29 cellular contexts compared by ENCODE assay signal in genomic region chr5:35679351-35679750, GRCh38.
DNase-seq lines count a peak whose midpoint lies in the region; ATAC-seq, FAIRE-seq and TF ChIP-seq lines count a peak whose summit lies in the region.
"Had no signal": no experiment of that assay in that cellular context is flagged by ENCODE, and none has a peak within 500 bp of the region (broad histone marks: within the 10 kb centered on the region; RNA-seq: fewer than 3 reads in every experiment).

No MANE protein-coding gene starts in this region.

- CTCF ChIA-PET in activated CD8-positive, alpha-beta T cell treated with anti-CD3 and anti-CD28 coated beads, Interleukin-2, amount 10 ng/mL, durations not matched to agents 7 days and 5 days (lab: Charles Lee) = interaction anchor here (1.1 kb wide), 1 partner anchor 28 kb away, joined by 5 read pairs; no protein-coding TSS in a partner anchor
- CTCF ChIA-PET in activated CD8-positive, alpha-beta T cell treated with anti-CD3 and anti-CD28 coated beads for 36 hours (lab: Charles Lee) = no interaction called here

- no peaks in the 10 kb centered on the region for H3K27me3 Mint-ChIP-seq in activated CD8-positive, alpha-beta T cell treated with anti-CD3 and anti-CD28 coated beads, Interleukin-2, amount 10 ng/mL, durations not matched to agents 7 days and 5 days (ENCODE audit: low read depth)
- H3K27me3 Mint-ChIP-seq in activated CD8-positive, alpha-beta T cell treated with anti-CD3 and anti-CD28 coated beads for 36 hours = no peaks in the 10 kb centered on the region
- H3K27me3 Mint-ChIP-seq in activated naive CD8-positive, alpha-beta T cell treated with anti-CD3 and anti-CD28 coated beads for 36 hours = no peaks in the 10 kb centered on the region
- H3K27me3 Mint-ChIP-seq in neural crest cell (ENCODE audit: low read depth) = no peaks in the 10 kb centered on the region
- H3K27me3 Mint-ChIP-seq: activated CD4-positive, alpha-beta memory T cell treated with anti-CD3 and anti-CD28 coated beads, Interleukin-2, amount 10 ng/mL, durations not matched to agents 7 days and 5 days; B cell; IgD-negative memory B cell had no signal

- peak overlapping the region in 1 of 5 donors; percentile 42 for H3K27ac ChIP-seq in adrenal gland
- H3K27ac ChIP-seq: PC-9, stomach, thyroid gland had no signal

- no peak for DNase-seq in activated CD8-positive, alpha-beta T cell treated with anti-CD3 and anti-CD28 coated beads, Interleukin-2, amount 10 ng/mL, durations not matched to agents 7 days and 5 days
- DNase-seq in activated CD8-positive, alpha-beta T cell treated with anti-CD3 and anti-CD28 coated beads for 36 hours = no peak
- DNase-seq in HFF-Myc (ENCODE audit: extremely low read depth, low read depth) (peak; percentile 17), neural crest cell (ENCODE audit: low read depth, low spot score) (no peak), GM19239 (ENCODE audit: insufficient read length, low spot score) (no peak), adrenal gland (no peak)
- no peak for DNase-seq in activated naive CD8-positive, alpha-beta T cell treated with anti-CD3 and anti-CD28 coated beads for 36 hours
- DNase-seq: activated CD4-positive, alpha-beta memory T cell treated with anti-CD3 and anti-CD28 coated beads, Interleukin-2, amount 10 ng/mL, durations not matched to agents 7 days and 5 days; activated effector memory CD4-positive, alpha-beta T cell treated with anti-CD3 and anti-CD28 coated beads, Interleukin-2, amount 50 U/mL, for 16 hours; amniotic stem cell; COR-L47; kidney; NCI-H1092 treated with DMSO at 0.1 percent for 48 hours; NCI-H187 treated with DMSO at 0.1 percent for 48 hours; NCI-H2171 treated with DMSO at 0.1 percent for 48 hours; NCI-H510A treated with DMSO at 0.1 percent for 48 hours; occipital lobe; PC-9; SHP77 treated with DMSO at 0.1 percent for 48 hours; stomach; thyroid gland had no signal

- H3K36me3 Mint-ChIP-seq in activated CD8-positive, alpha-beta T cell treated with anti-CD3 and anti-CD28 coated beads, Interleukin-2, amount 10 ng/mL, durations not matched to agents 7 days and 5 days (ENCODE audit: low read depth) = peaks cover 2% of the 10 kb centered on the region
- peaks cover 6% of the 10 kb centered on the region for H3K36me3 Mint-ChIP-seq in activated CD8-positive, alpha-beta T cell treated with anti-CD3 and anti-CD28 coated beads for 36 hours (ENCODE audit: low read depth)
- H3K36me3 Mint-ChIP-seq in activated naive CD8-positive, alpha-beta T cell treated with anti-CD3 and anti-CD28 coated beads for 36 hours = peaks cover 3% of the 10 kb centered on the region
- H3K36me3 Mint-ChIP-seq in neural crest cell (ENCODE audit: low read depth) = no peaks in the 10 kb centered on the region
- H3K36me3 Mint-ChIP-seq: IgD-negative memory B cell had no signal

- ATAC-seq in activated CD8-positive, alpha-beta T cell treated with anti-CD3 and anti-CD28 coated beads, Interleukin-2, amount 10 ng/mL, durations not matched to agents 7 days and 5 days = peak; percentile 27
- ATAC-seq in activated CD8-positive, alpha-beta T cell treated with anti-CD3 and anti-CD28 coated beads for 36 hours = no peak
- no peak for ATAC-seq in GM19397 (IDR thresholded peaks at IDR 0.05; ENCODE audit: unreplicated experiment)
- ATAC-seq: activated CD4-positive, CD25-positive, alpha-beta regulatory T cell treated with anti-CD3 and anti-CD28 coated beads, Interleukin-2, amount 50 U/mL, for 24 hours had no signal

- H3K4me3 ChIP-seq in HFF-Myc (replicated peaks; ENCODE audit: low read depth, low read length) (no peak overlapping the region), adrenal gland (no peak overlapping the region)
- H3K4me3 ChIP-seq: PC-9, stomach, thyroid gland had no signal

- no peak for FAIRE-seq in GM19239 (lab: Jason Lieb, UNC)
- FAIRE-seq: A204.1, GM12892, H54, kidney, TTC549 had no signal

- H3K4me1 ChIP-seq in adrenal gland (replicated peaks in 1 of 2) = no peaks in the 10 kb centered on the region
- H3K4me1 ChIP-seq: stomach, thyroid gland had no signal

- no peaks in the 10 kb centered on the region for H3K27me3 ChIP-seq in adrenal gland
- H3K27me3 ChIP-seq: stomach, thyroid gland had no signal

- POLR2A ChIA-PET in activated CD8-positive, alpha-beta T cell treated with anti-CD3 and anti-CD28 coated beads, Interleukin-2, amount 10 ng/mL, durations not matched to agents 7 days and 5 days (lab: Charles Lee) = no interaction called here
- POLR2A ChIA-PET in activated CD8-positive, alpha-beta T cell treated with anti-CD3 and anti-CD28 coated beads for 36 hours (lab: Charles Lee) = interaction anchor here (1.2 kb wide), 1 partner anchor 14 kb away, joined by 5 read pairs; no protein-coding TSS in a partner anchor

- H3K36me3 ChIP-seq in adrenal gland (replicated peaks in 1 of 2) = no peaks in the 10 kb centered on the region
- H3K36me3 ChIP-seq: stomach, thyroid gland had no signal

- peak overlapping the region; percentile 50 for H3K27ac Mint-ChIP-seq in activated CD8-positive, alpha-beta T cell treated with anti-CD3 and anti-CD28 coated beads, Interleukin-2, amount 10 ng/mL, durations not matched to agents 7 days and 5 days
- no peak overlapping the region for H3K27ac Mint-ChIP-seq in activated CD8-positive, alpha-beta T cell treated with anti-CD3 and anti-CD28 coated beads for 36 hours
- peak overlapping the region; percentile 19 for H3K27ac Mint-ChIP-seq in activated naive CD8-positive, alpha-beta T cell treated with anti-CD3 and anti-CD28 coated beads for 36 hours
- H3K27ac Mint-ChIP-seq in neural crest cell (ENCODE audit: unreplicated experiment) = peak overlapping the region; percentile 29
- H3K27ac Mint-ChIP-seq: activated CD4-positive, alpha-beta memory T cell treated with anti-CD3 and anti-CD28 coated beads, Interleukin-2, amount 10 ng/mL, durations not matched to agents 7 days and 5 days; B cell; IgD-negative memory B cell had no signal

- intact Hi-C loops in activated CD8-positive, alpha-beta T cell treated with anti-CD3 and anti-CD28 coated beads for 36 hours (cut with micrococcal nuclease) = no loop called here
- intact Hi-C loops in adrenal gland (cut with DNase I) = no loop called here

- no peak for TF ChIP-seq CTCF in activated CD8-positive, alpha-beta T cell treated with anti-CD3 and anti-CD28 coated beads for 36 hours (IDR thresholded peaks at IDR 0.05)
- TF ChIP-seq CTCF in HFF-Myc (IDR thresholded peaks at IDR 0.05; ENCODE audit: low read depth, low read length, missing control alignments) (no peak), neural crest cell (conservative IDR thresholded peaks at IDR 0.05) (no peak), adrenal gland (IDR thresholded peaks at IDR 0.05) (no peak)

- TF ChIP-seq POLR2A in adrenal gland (IDR thresholded peaks at IDR 0.05) = no peak

- H3K9me3 Mint-ChIP-seq in activated CD8-positive, alpha-beta T cell treated with anti-CD3 and anti-CD28 coated beads, Interleukin-2, amount 10 ng/mL, durations not matched to agents 7 days and 5 days (ENCODE audit: insufficient read depth) = peaks cover 3% of the 10 kb centered on the region
- H3K9me3 Mint-ChIP-seq in activated CD8-positive, alpha-beta T cell treated with anti-CD3 and anti-CD28 coated beads for 36 hours = no peaks in the 10 kb centered on the region
- H3K9me3 Mint-ChIP-seq in activated naive CD8-positive, alpha-beta T cell treated with anti-CD3 and anti-CD28 coated beads for 36 hours = no peaks in the 10 kb centered on the region
- peaks cover 4% of the 10 kb centered on the region for H3K9me3 Mint-ChIP-seq in neural crest cell
- H3K9me3 Mint-ChIP-seq: activated CD4-positive, alpha-beta memory T cell treated with anti-CD3 and anti-CD28 coated beads, Interleukin-2, amount 10 ng/mL, durations not matched to agents 7 days and 5 days had no signal

- 81 to 94% (median 90%) methylated on average over 1 of the region's 1 CpG; no CpG with 5 or more reads in 1 of the 4 donors for WGBS in adrenal gland, 4 donors

- no peak overlapping the region for H3K4me3 Mint-ChIP-seq in activated CD8-positive, alpha-beta T cell treated with anti-CD3 and anti-CD28 coated beads, Interleukin-2, amount 10 ng/mL, durations not matched to agents 7 days and 5 days
- no peak overlapping the region for H3K4me3 Mint-ChIP-seq in activated CD8-positive, alpha-beta T cell treated with anti-CD3 and anti-CD28 coated beads for 36 hours
- no peak overlapping the region for H3K4me3 Mint-ChIP-seq in activated naive CD8-positive, alpha-beta T cell treated with anti-CD3 and anti-CD28 coated beads for 36 hours
- no peak overlapping the region for H3K4me3 Mint-ChIP-seq in neural crest cell
- H3K4me3 Mint-ChIP-seq: activated CD4-positive, alpha-beta memory T cell treated with anti-CD3 and anti-CD28 coated beads, Interleukin-2, amount 10 ng/mL, durations not matched to agents 7 days and 5 days; B cell; IgD-negative memory B cell had no signal

- peaks cover 24% of the 10 kb centered on the region for H3K4me1 Mint-ChIP-seq in activated CD8-positive, alpha-beta T cell treated with anti-CD3 and anti-CD28 coated beads, Interleukin-2, amount 10 ng/mL, durations not matched to agents 7 days and 5 days (ENCODE audit: low read depth)
- H3K4me1 Mint-ChIP-seq in activated CD8-positive, alpha-beta T cell treated with anti-CD3 and anti-CD28 coated beads for 36 hours (ENCODE audit: low read depth) = peaks cover 21% of the 10 kb centered on the region
- H3K4me1 Mint-ChIP-seq in activated naive CD8-positive, alpha-beta T cell treated with anti-CD3 and anti-CD28 coated beads for 36 hours = peaks cover 20% of the 10 kb centered on the region
- no peaks in the 10 kb centered on the region for H3K4me1 Mint-ChIP-seq in neural crest cell

- H3K9me3 ChIP-seq in adrenal gland (replicated peaks in 1 of 3) = no peaks in the 10 kb centered on the region
- H3K9me3 ChIP-seq: stomach, thyroid gland had no signal
